13 cellular contexts compared by ENCODE assay signal in the genomic region with DNA sequence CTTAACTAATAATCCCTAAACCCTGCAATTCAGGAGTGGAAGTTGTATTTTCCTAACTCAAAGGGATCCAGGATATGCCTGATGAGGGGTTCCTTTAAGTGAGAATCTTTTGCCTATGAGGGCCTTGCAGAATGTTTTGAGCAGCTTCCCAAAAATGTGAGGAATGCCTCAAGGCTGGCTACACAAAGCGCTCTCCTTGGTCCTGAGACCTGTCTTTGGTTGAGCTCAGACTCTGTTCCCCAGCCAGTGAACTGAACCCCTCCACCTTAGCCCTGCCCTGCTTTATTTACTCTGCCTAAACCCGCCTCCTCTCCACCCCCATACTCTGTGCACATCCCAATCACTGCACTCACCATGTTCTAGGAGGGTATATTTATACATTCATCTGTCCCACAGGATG.
DNase-seq lines count a peak whose midpoint lies in the region; ATAC-seq, FAIRE-seq and TF ChIP-seq lines count a peak whose summit lies in the region.
"Had no signal": no experiment of that assay in that cellular context is flagged by ENCODE, and none has a peak within 500 bp of the region (broad histone marks: within the 10 kb centered on the region; RNA-seq: fewer than 3 reads in every experiment).

No MANE protein-coding gene starts in this region.

- H2BK120ac ChIP-seq in IMR-90 (ENCODE audit: low read depth, low read length), result no peak overlapping the region

- H3K9me3 ChIP-seq in IMR-90 (ENCODE audit: control insufficient read depth, insufficient read depth, low read length) (no peaks in the 10 kb centered on the region), K562 (replicated peaks; ENCODE audit: control insufficient read depth, insufficient read depth, low read depth, low read length) (no peaks in the 10 kb centered on the region), WERI-Rb-1 (ENCODE audit: severe bottlenecking) (no peaks in the 10 kb centered on the region), prostate gland (no peaks in the 10 kb centered on the region)

- TF ChIP-seq CTCF in D721Med (IDR thresholded peaks at IDR 0.05; ENCODE audit: insufficient read depth, missing control alignments), result no peak
- TF ChIP-seq CTCF in IMR-90 (conservative IDR thresholded peaks at IDR 0.05; ENCODE audit: low read depth, low read length), result no peak
- TF ChIP-seq CTCF in K562 (IDR thresholded peaks at IDR 0.05 in 2 of 3, conservative IDR thresholded peaks at IDR 0.05 in 1 of 3; ENCODE audit: insufficient read depth in 2 of 3, low read depth in 1 of 3, low read length in 3 of 3), result no peak
- TF ChIP-seq CTCF in WERI-Rb-1 (IDR thresholded peaks at IDR 0.05; ENCODE audit: low read depth, low read length), result no peak
- no peak for TF ChIP-seq CTCF in prostate gland (IDR thresholded peaks at IDR 0.05)

- H3K4me3 ChIP-seq in IMR-90 (ENCODE audit: insufficient read depth, low read depth, low read length) (no peak overlapping the region), K562 (no peak overlapping the region), WERI-Rb-1 (ENCODE audit: low read depth, low read length) (no peak overlapping the region), prostate gland (no peak overlapping the region)

- H3K14ac ChIP-seq in IMR-90 (replicated peaks; ENCODE audit: low read depth, low read length), result no peak overlapping the region

- no peak overlapping the region for H3K27ac ChIP-seq in IMR-90 (ENCODE audit: insufficient read depth, low read length)
- H3K27ac ChIP-seq in K562 (ENCODE audit: extremely low read depth, low read depth, low read length), result no peak overlapping the region
- no peak overlapping the region for H3K27ac ChIP-seq in WERI-Rb-1
- no peak overlapping the region for H3K27ac ChIP-seq in prostate gland

- no peaks in the 10 kb centered on the region for H3K36me3 ChIP-seq in IMR-90 (ENCODE audit: control insufficient read depth, insufficient read depth, low read length)
- no peaks in the 10 kb centered on the region for H3K36me3 ChIP-seq in K562 (ENCODE audit: control insufficient read depth, insufficient read depth, low read length)
- H3K36me3 ChIP-seq in WERI-Rb-1, result no peaks in the 10 kb centered on the region
- H3K36me3 ChIP-seq in prostate gland, result no peaks in the 10 kb centered on the region

- H3K79me1 ChIP-seq in IMR-90 (ENCODE audit: low read depth in 1 of 2, low read length in 2 of 2), result no peaks in the 10 kb centered on the region

- WGBS in IMR-90 (ENCODE audit: extremely low coverage in 2 of 2, insufficient read length in 1 of 2), 2 experiments, result no CpG with 5 or more reads among the region's 2 CpGs
- 0% methylated on average over 2 of the region's 2 CpGs for WGBS in K562 (ENCODE audit: insufficient coverage, low coverage, missing lambda C conversion rate)
- 18% methylated on average over 2 of the region's 2 CpGs for WGBS in prostate gland

- no peaks in the 10 kb centered on the region for H3K9me1 ChIP-seq in IMR-90 (ENCODE audit: insufficient read depth, low read length)
- H3K9me1 ChIP-seq in K562 (ENCODE audit: control insufficient read depth, insufficient read depth, low read length), result no peaks in the 10 kb centered on the region

- FAIRE-seq in D721Med (lab: Jason Lieb, UNC) (peak; percentile 29), K562 (lab: Jason Lieb, UNC) (peak; percentile 23)

- no peak for TF ChIP-seq POLR2A in IMR-90 (IDR thresholded peaks at IDR 0.05; ENCODE audit: low read depth, low read length)
- TF ChIP-seq POLR2A in K562 (conservative IDR thresholded peaks at IDR 0.05), result no peak
- TF ChIP-seq POLR2A in prostate gland (IDR thresholded peaks at IDR 0.05), result no peak

- no peak for TF ChIP-seq RAD21 in IMR-90 (IDR thresholded peaks at IDR 0.05; ENCODE audit: low read length)
- TF ChIP-seq RAD21 in K562 (CRISPR knock-in tag; conservative IDR thresholded peaks at IDR 0.05 in 1 of 2, IDR thresholded peaks at IDR 0.05 in 1 of 2), result no peak

- H4K5ac ChIP-seq in IMR-90 (ENCODE audit: low read depth, low read length), result no peak overlapping the region

- BruUV-seq in IMR-90 (replicated peaks; lab: Mats Ljungman, UMichigan) (no TSS peak), K562 (replicated peaks; lab: Mats Ljungman, UMichigan) (no TSS peak)

- no peak for TF ChIP-seq EP300 in K562 (IDR thresholded peaks at IDR 0.05; ENCODE audit: low read length)

- CTCF ChIA-PET in IMR-90 (lab: Yijun Ruan, JAX), result no interaction called here
- CTCF ChIA-PET in K562 (lab: Yijun Ruan, JAX; ENCODE audit: low intra/inter-chr PET ratio), result no interaction called here

- no peak overlapping the region for H3K56ac ChIP-seq in IMR-90 (ENCODE audit: extremely low read depth, insufficient read depth, low read length)

- dilution Hi-C loops in IMR-90 (cut with HindIII; ENCODE audit: low sequenced_read_pairs, unreplicated experiment), result no loop called here

- no peak overlapping the region for H2AK9ac ChIP-seq in IMR-90 (replicated peaks; ENCODE audit: low read depth, low read length, poor library complexity)

- H3K79me2 ChIP-seq in K562 (ENCODE audit: control insufficient read depth, insufficient read depth, low read length), result no peaks in the 10 kb centered on the region

- no peak overlapping the region for H2BK15ac ChIP-seq in IMR-90 (ENCODE audit: low read depth, low read length)

- H2BK20ac ChIP-seq in IMR-90 (ENCODE audit: low read depth, low read length), result no peak overlapping the region

- in situ Hi-C loops in IMR-90 (cut with MboI; ENCODE audit: low sequenced_read_pairs), result no loop called here
- in situ Hi-C loops in K562 (cut with MboI), result no loop called here

- no peak overlapping the region for H3K4me2 ChIP-seq in IMR-90 (ENCODE audit: low read depth, low read length)
- H3K4me2 ChIP-seq in K562 (ENCODE audit: insufficient read depth, low read length), result no peak overlapping the region

- H3K4me1 ChIP-seq in IMR-90 (ENCODE audit: control insufficient read depth, insufficient read depth, low read length) (no peaks in the 10 kb centered on the region), K562 (replicated peaks in 1 of 2; ENCODE audit: control insufficient read depth in 2 of 2, insufficient read depth in 2 of 2, low read length in 2 of 2) (no peaks in the 10 kb centered on the region), prostate gland (replicated peaks) (no peaks in the 10 kb centered on the region)

- H4K91ac ChIP-seq in IMR-90 (ENCODE audit: insufficient read depth, low read depth, low read length), result no peak overlapping the region

- H3K9ac ChIP-seq in IMR-90 (ENCODE audit: low read depth, low read length) (no peak overlapping the region), K562 (ENCODE audit: insufficient read depth in 1 of 2, low read depth in 2 of 2, low read length in 2 of 2) (no peak overlapping the region)

- intact Hi-C loops in IMR-90 (cut with micrococcal nuclease), result no loop called here
- intact Hi-C loops in K562 (cut with micrococcal nuclease), result no loop called here
- intact Hi-C loops in prostate gland (cut with DNase I), result no loop called here

- H4K20me1 ChIP-seq in IMR-90 (ENCODE audit: insufficient read depth, low read length) (no peaks in the 10 kb centered on the region), K562 (replicated peaks; ENCODE audit: control insufficient read depth, insufficient read depth, low read length) (no peaks in the 10 kb centered on the region)

- no peak overlapping the region for H2AK5ac ChIP-seq in IMR-90 (ENCODE audit: low read depth, low read length)

- no peak overlapping the region for H3K18ac ChIP-seq in IMR-90 (ENCODE audit: low read depth, low read length)

- H3K27me3 ChIP-seq in IMR-90 (ENCODE audit: control insufficient read depth, insufficient read depth, low read length) (no peaks in the 10 kb centered on the region), K562 (ENCODE audit: control insufficient read depth in 2 of 2, insufficient read depth in 2 of 2, low read length in 2 of 2) (peaks cover 13 to 24% of the 10 kb centered on the region in 2 experiments), WERI-Rb-1 (ENCODE audit: insufficient read depth, low read depth, severe bottlenecking) (no peaks in the 10 kb centered on the region), prostate gland (replicated peaks; ENCODE audit: insufficient read depth) (no peaks in the 10 kb centered on the region)

- ATAC-seq in IMR-90 (ENCODE audit: low read depth) (peak; percentile 95), K562 (peak; percentile 79)

- no peak overlapping the region for H3K23ac ChIP-seq in IMR-90 (ENCODE audit: low read depth, low read length)

- no peak overlapping the region for H2BK5ac ChIP-seq in IMR-90 (ENCODE audit: low read depth, low read length, poor library complexity, severe bottlenecking)

- POLR2A ChIA-PET in IMR-90 (lab: Charles Lee; ENCODE audit: unreplicated experiment) (no interaction called here), K562 (lab: Yijun Ruan, JAX) (interaction anchor here (0.7 kb wide), 2 partner anchors 146 to 180 kb away, joined by 3 to 4 read pairs; no protein-coding TSS in a partner anchor)

- DNase-seq in D721Med (ENCODE audit: insufficient read length, low spot score), result no peak
- DNase-seq in IMR-90, result peak; percentile 49
- peak in 2 of 4 experiments; percentile 18 to 21 for DNase-seq in K562 (ENCODE audit: extremely low read depth in 1 of 4, low spot score in 3 of 4)
- DNase-seq in kidney glomerular epithelial cell (lab: John Stamatoyannopoulos, UW), result peak; percentile 66
- no peak for DNase-seq in WERI-Rb-1
- no peak for DNase-seq in UCSD-AML1 (lab: John Stamatoyannopoulos, UW; ENCODE audit: unreplicated experiment)
- DNase-seq in prostate gland (ENCODE audit: low spot score), result no peak
- no peak for DNase-seq in NCI-H526 (lab: John Stamatoyannopoulos, UW)
- DNase-seq: CD4-positive, alpha-beta memory T cell; effector CD4-positive, alpha-beta T cell; NCI-H2227 treated with DMSO at 0.1 percent for 48 hours; stimulated activated CD8-positive, alpha-beta memory T cell treated with anti-CD3 and anti-CD28 coated beads, Interleukin-4, amount 100 ng/mL, for 48 hours; T-helper 1 cell had no signal

- no peak overlapping the region for H4K8ac ChIP-seq in IMR-90 (ENCODE audit: low read depth in 2 of 2, low read length in 2 of 2)

- no peak overlapping the region for H3K4ac ChIP-seq in IMR-90 (ENCODE audit: low read depth, low read length)

- H2AFZ ChIP-seq in IMR-90 (replicated peaks; ENCODE audit: low read length, poor library complexity) (no peak overlapping the region), K562 (ENCODE audit: low read depth, low read length) (no peak overlapping the region)

TF ChIP-seq in IMR-90, 13 proteins besides CTCF, POLR2A, EP300 and RAD21 (continues in another document):
- no peak for TF ChIP-seq MAFK (IDR thresholded peaks at IDR 0.05; ENCODE audit: low read depth, low read length)
- TF ChIP-seq NFE2L2 (IDR thresholded peaks at IDR 0.05; ENCODE audit: low read depth, low read length), result no peak
- TF ChIP-seq CEBPB (IDR thresholded peaks at IDR 0.05; ENCODE audit: low read depth, low read length), result no peak
- no peak for TF ChIP-seq RFX5 (IDR thresholded peaks at IDR 0.05; ENCODE audit: low read depth, low read length)

TF ChIP-seq in K562, 482 proteins besides CTCF, POLR2A, EP300 and RAD21 (continues in another document):
- TF ChIP-seq MIER1 (IDR thresholded peaks at IDR 0.05; ENCODE audit: low read depth) (peak; percentile 91), POLR3A (IDR thresholded peaks at IDR 0.05; ENCODE audit: borderline replicate concordance, extremely low read depth, insufficient read depth, insufficient read length) (no peak)

Comparison
In these comparisons a context has a peak if more than half of its experiments do, and no peak if none do; other contexts are left out.
1. DNase-seq: peak in IMR-90 (single experiment) and kidney glomerular epithelial cell (single experiment); none in D721Med (single experiment), WERI-Rb-1 (single experiment), UCSD-AML1 (single experiment), prostate gland (single experiment) and NCI-H526 (0 of 2).